Comparison of ENCODE assay signal across 10 cellular contexts in genomic region chr17:54969658-54970572, GRCh38. TPM values are rescaled to one million over a fixed set of nuclear protein-coding genes. Genes with fewer than 3 reads are reported as not detected.
DNase-seq lines count a peak whose midpoint lies in the region; TF ChIP-seq lines count a peak whose summit lies in the region.
"Had no signal": no experiment of that assay in that cellular context is flagged by ENCODE, and none has a peak within 500 bp of the region (broad histone marks: within the 10 kb centered on the region; RNA-seq: fewer than 3 reads in every experiment).

No MANE protein-coding gene starts in this region.

- H3K14ac ChIP-seq in trophoblast cell (ENCODE audit: low read length): no peak overlapping the region

- H4K20me1 ChIP-seq in MM.1S (ENCODE audit: insufficient read depth, low read length): no peaks in the 10 kb centered on the region

- H2AK5ac ChIP-seq in trophoblast cell (ENCODE audit: low read length): no peak overlapping the region

- peaks cover 18% of the 10 kb centered on the region for H3K4me1 ChIP-seq in CD8-positive, alpha-beta memory T cell (ENCODE audit: insufficient read depth, low read length)
- peaks cover 14% of the 10 kb centered on the region; the same call in 1 of the 2 replicates for H3K4me1 ChIP-seq in MM.1S (ENCODE audit: low read length)
- peaks cover 0 to 4% of the 10 kb centered on the region in 2 experiments for H3K4me1 ChIP-seq in trophoblast cell (ENCODE audit: control insufficient read depth in 1 of 2, insufficient read depth in 2 of 2, low read length in 2 of 2)

- H3K18ac ChIP-seq in trophoblast cell (ENCODE audit: low read length): no peak overlapping the region

- peaks cover 0 to 7% (median 3%) of the 10 kb centered on the region in 3 donors for H3K36me3 Mint-ChIP-seq in CD8-positive, alpha-beta memory T cell
- H3K36me3 Mint-ChIP-seq in activated CD4-positive, alpha-beta T cell treated with anti-CD3 and anti-CD28 coated beads, Interleukin-2, amount 10 ng/mL, durations not matched to agents 24 days and 14 days (ENCODE audit: low read depth): peaks cover 2% of the 10 kb centered on the region

- no peaks in the 10 kb centered on the region for H3K9me2 ChIP-seq in MM.1S (replicated peaks; ENCODE audit: insufficient read depth, low read length)

- H3K79me2 ChIP-seq in MM.1S (ENCODE audit: low read length) (peaks cover 27% of the 10 kb centered on the region), trophoblast cell (ENCODE audit: control insufficient read depth, insufficient read depth, low read length, poor library complexity) (peaks cover 8% of the 10 kb centered on the region)

- no peak overlapping the region for H3K27ac ChIP-seq in CD8-positive, alpha-beta memory T cell (ENCODE audit: low read depth, low read length)
- H3K27ac ChIP-seq in MM.1S (ENCODE audit: low read length) (no peak overlapping the region), trophoblast cell (ENCODE audit: low read depth, low read length) (no peak overlapping the region)

- POLR2A ChIA-PET in CD8-positive, alpha-beta memory T cell (lab: Charles Lee): no interaction called here

- H4K12ac ChIP-seq in trophoblast cell (ENCODE audit: low read depth, low read length): no peak overlapping the region

- H3K9me3 ChIP-seq in CD8-positive, alpha-beta memory T cell (ENCODE audit: low read length): no peaks in the 10 kb centered on the region
- H3K9me3 ChIP-seq in MM.1S (replicated peaks; ENCODE audit: insufficient read depth, low read length) (no peaks in the 10 kb centered on the region), trophoblast cell (ENCODE audit: insufficient read depth, low read depth, low read length) (no peaks in the 10 kb centered on the region)

- peak overlapping the region; percentile 9 for H3K4ac ChIP-seq in trophoblast cell (ENCODE audit: low read depth, low read length)

- H3F3A ChIP-seq in MM.1S (ENCODE audit: insufficient read depth, low read length): no peaks in the 10 kb centered on the region

- H3K23ac ChIP-seq in trophoblast cell (ENCODE audit: low read length): no peak overlapping the region

- no peak overlapping the region for H2BK12ac ChIP-seq in trophoblast cell (ENCODE audit: low read length)

- CTCF ChIA-PET in CD8-positive, alpha-beta memory T cell (lab: Charles Lee): interaction anchor here (1.5 kb wide), 1 partner anchor 10 kb away, joined by 3 read pairs; no protein-coding TSS in a partner anchor

- no peak for TF ChIP-seq POLR2A in erythroblast (IDR thresholded peaks at IDR 0.05; ENCODE audit: low read length)

- H3K4me3 ChIP-seq in CD8-positive, alpha-beta memory T cell (ENCODE audit: low read length): peak overlapping the region; percentile 87
- H3K4me3 ChIP-seq in MM.1S (ENCODE audit: low read length) (peak overlapping the region; percentile 78; the same call in 1 of the 2 replicates), trophoblast cell (ENCODE audit: low read depth, low read length) (no peak overlapping the region)

- H3K36me3 ChIP-seq in CD8-positive, alpha-beta memory T cell (ENCODE audit: insufficient read depth, low read length): no peaks in the 10 kb centered on the region
- H3K36me3 ChIP-seq in MM.1S (replicated peaks; ENCODE audit: insufficient read depth, low read length): no peaks in the 10 kb centered on the region
- H3K36me3 ChIP-seq in trophoblast cell (ENCODE audit: control insufficient read depth in 1 of 2, insufficient read depth in 2 of 2, low read length in 2 of 2): peaks cover 0 to 4% of the 10 kb centered on the region in 2 experiments

- no CpG with 5 or more reads among the region's 7 CpGs for WGBS in trophoblast cell (ENCODE audit: extremely low coverage, insufficient coverage, insufficient read length)

- H4K91ac ChIP-seq in trophoblast cell (ENCODE audit: low read depth, low read length): no peak overlapping the region

- H3K9ac ChIP-seq in MM.1S (ENCODE audit: low read length) (peak overlapping the region; percentile 86; the same call in 1 of the 2 replicates), trophoblast cell (ENCODE audit: low read length) (no peak overlapping the region)

- H3K27ac Mint-ChIP-seq in CD8-positive, alpha-beta memory T cell: peak overlapping the region in 3 of 8 donors; percentile 7 to 83 (median 71)
- H3K27ac Mint-ChIP-seq in activated CD4-positive, alpha-beta T cell treated with anti-CD3 and anti-CD28 coated beads, Interleukin-2, amount 10 ng/mL, durations not matched to agents 24 days and 14 days: no peak overlapping the region

- no peak overlapping the region for H2BK5ac ChIP-seq in trophoblast cell (ENCODE audit: low read depth, low read length, poor library complexity)

- peaks cover 8% of the 10 kb centered on the region for H3K79me1 ChIP-seq in trophoblast cell (ENCODE audit: low read length)

- H2BK120ac ChIP-seq in trophoblast cell (ENCODE audit: insufficient read depth, low read length, poor library complexity): no peak overlapping the region

- H3K27me3 ChIP-seq in CD8-positive, alpha-beta memory T cell (ENCODE audit: insufficient read depth, low read length, poor library complexity, severe bottlenecking): no peaks in the 10 kb centered on the region
- H3K27me3 ChIP-seq in MM.1S (replicated peaks; ENCODE audit: insufficient read depth, low read length) (no peaks in the 10 kb centered on the region), trophoblast cell (ENCODE audit: insufficient read depth, low read length) (no peaks in the 10 kb centered on the region)

- peak overlapping the region in 2 of 7 donors; percentile 14 to 45 for H3K4me3 Mint-ChIP-seq in CD8-positive, alpha-beta memory T cell
- no peak overlapping the region for H3K4me3 Mint-ChIP-seq in activated CD4-positive, alpha-beta T cell treated with anti-CD3 and anti-CD28 coated beads, Interleukin-2, amount 10 ng/mL, durations not matched to agents 24 days and 14 days

- no peak for DNase-seq in CD8-positive, alpha-beta memory T cell
- DNase-seq in MM.1S (no peak), erythroblast (lab: John Stamatoyannopoulos, UW) (peak; percentile 28 to 36), trophoblast cell (no peak), retina (no peak), nucleus accumbens (lab: John Stamatoyannopoulos, UW) (no peak), GM20000 (ENCODE audit: low spot score) (no peak)
- no peak for DNase-seq in activated CD4-positive, alpha-beta T cell treated with anti-CD3 and anti-CD28 coated beads, Interleukin-2, amount 10 ng/mL, durations not matched to agents 24 days and 14 days
- DNase-seq: activated CD8-positive, alpha-beta memory T cell treated with anti-CD3 and anti-CD28 coated beads, Interleukin-2, amount 50 U/mL, for 48 hours; NCI-H510A treated with DMSO at 0.1 percent for 48 hours had no signal

- peaks cover 26 to 36% (median 29%) of the 10 kb centered on the region in 3 donors for H3K4me1 Mint-ChIP-seq in CD8-positive, alpha-beta memory T cell
- peaks cover 22% of the 10 kb centered on the region for H3K4me1 Mint-ChIP-seq in activated CD4-positive, alpha-beta T cell treated with anti-CD3 and anti-CD28 coated beads, Interleukin-2, amount 10 ng/mL, durations not matched to agents 24 days and 14 days

- no peaks in the 10 kb centered on the region for H3K27me3 Mint-ChIP-seq in CD8-positive, alpha-beta memory T cell
- H3K27me3 Mint-ChIP-seq in activated CD4-positive, alpha-beta T cell treated with anti-CD3 and anti-CD28 coated beads, Interleukin-2, amount 10 ng/mL, durations not matched to agents 24 days and 14 days: no peaks in the 10 kb centered on the region

- H2AFZ ChIP-seq in MM.1S (ENCODE audit: low read length): peak overlapping the region; percentile 90; the same call in 1 of the 2 replicates
- H2AFZ ChIP-seq in trophoblast cell (ENCODE audit: insufficient read depth, low read length, poor library complexity): no peak overlapping the region

- H4K8ac ChIP-seq in trophoblast cell (ENCODE audit: low read depth, low read length): no peak overlapping the region

- no peaks in the 10 kb centered on the region for H3K9me3 Mint-ChIP-seq in CD8-positive, alpha-beta memory T cell
- H3K9me3 Mint-ChIP-seq in activated CD4-positive, alpha-beta T cell treated with anti-CD3 and anti-CD28 coated beads, Interleukin-2, amount 10 ng/mL, durations not matched to agents 24 days and 14 days: no peaks in the 10 kb centered on the region

- TF ChIP-seq CTCF in MM.1S (IDR thresholded peaks at IDR 0.05; ENCODE audit: low read length) (no peak), GM20000 (IDR thresholded peaks at IDR 0.05; ENCODE audit: extremely low read depth, missing control alignments) (no peak)

- H3K4me2 ChIP-seq in MM.1S (ENCODE audit: low read depth, low read length): peak overlapping the region; percentile 88
- H3K4me2 ChIP-seq in trophoblast cell (ENCODE audit: low read length): peak overlapping the region; percentile 67

- intact Hi-C loops in activated CD4-positive, alpha-beta T cell treated with anti-CD3 and anti-CD28 coated beads, Interleukin-2, amount 10 ng/mL, durations not matched to agents 24 days and 14 days (cut with micrococcal nuclease): loop anchor here (1.0 to 10.0 kb wide), 3 partner anchors 69 to 1055 kb away; partner anchors contain the start of gene HLF

RNA-seq across cellular contexts. Expression of gene STXBP4, which starts 1.4 kb away (rescaled TPM):
- total RNA-seq in CD8-positive, alpha-beta memory T cell: 1 to 10 TPM; 6.9 to 7.5 TPM
- 2.8 TPM for polyA plus RNA-seq in CD8-positive, alpha-beta memory T cell
- polyA plus RNA-seq in trophoblast cell (2013): 4.8 and 5.7 TPM in 2 replicates
- total RNA-seq in activated CD4-positive, alpha-beta T cell treated with anti-CD3 and anti-CD28 coated beads, Interleukin-2, amount 10 ng/mL, durations not matched to agents 24 days and 14 days: 8.2 and 9.2 TPM in 2 replicates

RNA-seq across cellular contexts. Expression of gene COX11, which starts 1.5 kb away (rescaled TPM):
- total RNA-seq in CD8-positive, alpha-beta memory T cell: 10 to 100 TPM; 54.8 to 57.6 TPM
- polyA plus RNA-seq in CD8-positive, alpha-beta memory T cell: 69.6 TPM
- 29.7 and 35.4 TPM in 2 replicates for polyA plus RNA-seq in trophoblast cell (2013)
- total RNA-seq in activated CD4-positive, alpha-beta T cell treated with anti-CD3 and anti-CD28 coated beads, Interleukin-2, amount 10 ng/mL, durations not matched to agents 24 days and 14 days: 46.1 and 48.2 TPM in 2 replicates

Comparison
In these comparisons a context has a peak if more than half of its experiments do, and no peak if none do; other contexts are left out.
1. DNase-seq: peak in erythroblast (2 of 2); none in CD8-positive, alpha-beta memory T cell (0 of 5), MM.1S (single experiment), trophoblast cell (0 of 2), retina (single experiment), nucleus accumbens (0 of 56), activated CD4-positive, alpha-beta T cell treated with anti-CD3 and anti-CD28 coated beads, Interleukin-2, amount 10 ng/mL, durations not matched to agents 24 days and 14 days (single experiment) and GM20000 (single experiment).